Comparison of ENCODE assay signal across 1 cellular context in genomic region chr11:62883677-62884076, GRCh38.
TF ChIP-seq lines count a peak whose summit lies in the region.

No MANE protein-coding gene starts in this region.

TF ChIP-seq in IMR-90, 13 proteins besides CTCF, POLR2A, EP300 and RAD21 (continued from another document):
- no peak for TF ChIP-seq RCOR1 (IDR thresholded peaks at IDR 0.05; ENCODE audit: insufficient replicate concordance, low read length)
TF ChIP-seq in IMR-90: peak in this region for 0.
